ENCODE assay signal across 8 cellular contexts in genomic region chr5:169701910-169702451, GRCh38.
DNase-seq lines count a peak whose midpoint lies in the region; ATAC-seq, FAIRE-seq and TF ChIP-seq lines count a peak whose summit lies in the region.

No MANE protein-coding gene starts in this region.

- no peaks in the 10 kb centered on the region for H3K27me3 ChIP-seq in endothelial cell of umbilical vein (ENCODE audit: control insufficient read depth in 2 of 2, insufficient read depth in 2 of 2, low read length in 2 of 2)

- no peaks in the 10 kb centered on the region for H3K9me1 ChIP-seq in endothelial cell of umbilical vein (replicated peaks; ENCODE audit: control insufficient read depth, extremely low read depth, insufficient read depth, low read length)

- intact Hi-C loops in endothelial cell of umbilical vein (cut with micrococcal nuclease): loop anchor here (1.0 to 10.0 kb wide), 6 partner anchors 278 to 723 kb away; partner anchors contain the start of gene INSYN2B
- intact Hi-C loops in sciatic nerve (cut with DNase I): no loop called here

- peak; percentile 83 for FAIRE-seq in endothelial cell of umbilical vein (lab: Jason Lieb, UNC)

- H3K27me3 Mint-ChIP-seq in T-cell: no peaks in the 10 kb centered on the region

- dilution Hi-C loops in endothelial cell of umbilical vein (cut with MboI; ENCODE audit: extremely low pct_ligation_motif_present, low sequenced_read_pairs): no loop called here

- DNase-seq in NCI-H2171 treated with DMSO at 0.1 percent for 48 hours (lab: John Stamatoyannopoulos, UW) (peak; percentile 44), NCI-H2171 (lab: John Stamatoyannopoulos, UW) (no peak), NCI-H524 treated with DMSO at 0.1 percent for 48 hours (lab: John Stamatoyannopoulos, UW) (peak; percentile 17), endothelial cell of umbilical vein (ENCODE audit: low read depth, low spot score) (peak; percentile 45), renal cortical epithelial cell (ENCODE audit: low read depth) (peak; percentile 59), NCI-H1436 treated with DMSO at 0.1 percent for 48 hours (lab: John Stamatoyannopoulos, UW) (no peak), sciatic nerve (ENCODE audit: low spot score) (no peak), T-cell (no peak)

- H3K36me3 Mint-ChIP-seq in T-cell: peaks cover 84% of the 10 kb centered on the region

- CTCF ChIA-PET in endothelial cell of umbilical vein (lab: Charles Lee) (interaction anchor here (0.5 to 4.9 kb wide), 59 partner anchors 9 to 719 kb away, joined by 3 to 180 read pairs (median 4); partner anchors contain the start of gene INSYN2B), T-cell (lab: Charles Lee) (no interaction called here)

- H4K20me1 ChIP-seq in endothelial cell of umbilical vein (replicated peaks; ENCODE audit: control insufficient read depth, extremely low read depth, insufficient read depth, low read length): no peaks in the 10 kb centered on the region

- H3K4me3 Mint-ChIP-seq in T-cell: no peak overlapping the region

- no peaks in the 10 kb centered on the region for H3K9me3 ChIP-seq in endothelial cell of umbilical vein (replicated peaks; ENCODE audit: control insufficient read depth, insufficient read depth, low read length)

- H3K4me1 Mint-ChIP-seq in T-cell: peaks cover 0 to 5% (median 0%) of the 10 kb centered on the region in 3 donors

- peak overlapping the region in 1 of 2 donors; percentile 29 for H3K27ac Mint-ChIP-seq in T-cell

- H3K4me2 ChIP-seq in endothelial cell of umbilical vein (ENCODE audit: insufficient read depth, low read length): no peak overlapping the region

- no peak overlapping the region for H3K27ac ChIP-seq in endothelial cell of umbilical vein (ENCODE audit: insufficient read depth, low read depth, low read length)

- no peaks in the 10 kb centered on the region for H3K79me2 ChIP-seq in endothelial cell of umbilical vein (ENCODE audit: control insufficient read depth, insufficient read depth, low read length)

- H3K9ac ChIP-seq in endothelial cell of umbilical vein (replicated peaks; ENCODE audit: extremely low read depth, insufficient read depth, low read length): no peak overlapping the region

- no peaks in the 10 kb centered on the region for H3K9me3 Mint-ChIP-seq in T-cell

- no peak overlapping the region for H3K4me3 ChIP-seq in endothelial cell of umbilical vein (replicated peaks in 1 of 3; ENCODE audit: insufficient read depth in 1 of 3, low read depth in 1 of 3, low read length in 3 of 3)

- ATAC-seq in sciatic nerve: no peak
- no peak for ATAC-seq in T-cell (replicated peaks in 1 of 4)

- TF ChIP-seq CTCF in endothelial cell of umbilical vein (IDR thresholded peaks at IDR 0.05; ENCODE audit: extremely low read depth in 1 of 2, insufficient read depth in 1 of 2, low read depth in 1 of 2, low read length in 2 of 2): peak; percentile 25 to 42

- peaks cover 28% of the 10 kb centered on the region for H3K4me1 ChIP-seq in endothelial cell of umbilical vein (ENCODE audit: control insufficient read depth, extremely low read depth, insufficient read depth, low read length)

- peak overlapping the region; percentile 41 for H2AFZ ChIP-seq in endothelial cell of umbilical vein (ENCODE audit: low read depth, low read length)

- H3K36me3 ChIP-seq in endothelial cell of umbilical vein (ENCODE audit: control insufficient read depth in 2 of 2, extremely low read depth in 1 of 2, insufficient read depth in 2 of 2, low read length in 2 of 2): no peaks in the 10 kb centered on the region

- POLR2A ChIA-PET in endothelial cell of umbilical vein (lab: Charles Lee) (no interaction called here), T-cell (lab: Charles Lee) (no interaction called here)

- no TSS peak for BruUV-seq in endothelial cell of umbilical vein (replicated peaks; lab: Mats Ljungman, UMichigan)

- no peak for TF ChIP-seq POLR2A in endothelial cell of umbilical vein (IDR thresholded peaks at IDR 0.05; ENCODE audit: low read depth, low read length)

TF ChIP-seq in endothelial cell of umbilical vein, 7 proteins besides CTCF, POLR2A, EP300 and RAD21:
- no peak for TF ChIP-seq EZH2 (IDR thresholded peaks at IDR 0.05; ENCODE audit: borderline replicate concordance, low read depth, low read length, severe bottlenecking)
- TF ChIP-seq GATA2 (IDR thresholded peaks at IDR 0.05; ENCODE audit: insufficient read depth, insufficient read length, low read depth, low read length): no peak
- TF ChIP-seq FOS (IDR thresholded peaks at IDR 0.05; ENCODE audit: borderline replicate concordance, insufficient read depth, low read length): no peak
- TF ChIP-seq POLR2AphosphoS5 (IDR thresholded peaks at IDR 0.05; ENCODE audit: insufficient read depth, low read depth, low read length): no peak
- TF ChIP-seq JUN (IDR thresholded peaks at IDR 0.05; ENCODE audit: borderline replicate concordance, insufficient read depth, insufficient read length, low read depth): no peak
- no peak for TF ChIP-seq MAX (IDR thresholded peaks at IDR 0.05; ENCODE audit: insufficient read depth, insufficient read length)
- no peak for TF ChIP-seq MYC (IDR thresholded peaks at IDR 0.05; ENCODE audit: low read depth, low read length)

Comparison
In these comparisons a context has a peak if more than half of its experiments do, and no peak if none do; other contexts are left out.
1. DNase-seq: peak in NCI-H2171 treated with DMSO at 0.1 percent for 48 hours (single experiment), NCI-H524 treated with DMSO at 0.1 percent for 48 hours (single experiment), endothelial cell of umbilical vein (single experiment) and renal cortical epithelial cell (single experiment); none in NCI-H2171 (single experiment), NCI-H1436 treated with DMSO at 0.1 percent for 48 hours (single experiment), sciatic nerve (single experiment) and T-cell (0 of 34).